ENCODE assay signal across 1 cellular context in genomic region chr22:36123673-36124630, GRCh38.
TF ChIP-seq lines count a peak whose summit lies in the region.

No MANE protein-coding gene starts in this region.

TF ChIP-seq in WTC11, 78 proteins besides CTCF, POLR2A, EP300 and RAD21 (continued from another document):
- TF ChIP-seq, protein P1, sequence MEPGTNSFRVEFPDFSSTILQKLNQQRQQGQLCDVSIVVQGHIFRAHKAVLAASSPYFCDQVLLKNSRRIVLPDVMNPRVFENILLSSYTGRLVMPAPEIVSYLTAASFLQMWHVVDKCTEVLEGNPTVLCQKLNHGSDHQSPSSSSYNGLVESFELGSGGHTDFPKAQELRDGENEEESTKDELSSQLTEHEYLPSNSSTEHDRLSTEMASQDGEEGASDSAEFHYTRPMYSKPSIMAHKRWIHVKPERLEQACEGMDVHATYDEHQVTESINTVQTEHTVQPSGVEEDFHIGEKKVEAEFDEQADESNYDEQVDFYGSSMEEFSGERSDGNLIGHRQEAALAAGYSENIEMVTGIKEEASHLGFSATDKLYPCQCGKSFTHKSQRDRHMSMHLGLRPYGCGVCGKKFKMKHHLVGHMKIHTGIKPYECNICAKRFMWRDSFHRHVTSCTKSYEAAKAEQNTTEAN (CRISPR knock-in tag; IDR thresholded peaks at IDR 0.05): no peak
- TF ChIP-seq TCF7 (CRISPR knock-in tag; IDR thresholded peaks at IDR 0.05; ENCODE audit: low read depth): no peak
- TF ChIP-seq GRHL2 (CRISPR knock-in tag; IDR thresholded peaks at IDR 0.05; ENCODE audit: insufficient replicate concordance, severe bottlenecking): no peak
- TF ChIP-seq, protein P2, sequence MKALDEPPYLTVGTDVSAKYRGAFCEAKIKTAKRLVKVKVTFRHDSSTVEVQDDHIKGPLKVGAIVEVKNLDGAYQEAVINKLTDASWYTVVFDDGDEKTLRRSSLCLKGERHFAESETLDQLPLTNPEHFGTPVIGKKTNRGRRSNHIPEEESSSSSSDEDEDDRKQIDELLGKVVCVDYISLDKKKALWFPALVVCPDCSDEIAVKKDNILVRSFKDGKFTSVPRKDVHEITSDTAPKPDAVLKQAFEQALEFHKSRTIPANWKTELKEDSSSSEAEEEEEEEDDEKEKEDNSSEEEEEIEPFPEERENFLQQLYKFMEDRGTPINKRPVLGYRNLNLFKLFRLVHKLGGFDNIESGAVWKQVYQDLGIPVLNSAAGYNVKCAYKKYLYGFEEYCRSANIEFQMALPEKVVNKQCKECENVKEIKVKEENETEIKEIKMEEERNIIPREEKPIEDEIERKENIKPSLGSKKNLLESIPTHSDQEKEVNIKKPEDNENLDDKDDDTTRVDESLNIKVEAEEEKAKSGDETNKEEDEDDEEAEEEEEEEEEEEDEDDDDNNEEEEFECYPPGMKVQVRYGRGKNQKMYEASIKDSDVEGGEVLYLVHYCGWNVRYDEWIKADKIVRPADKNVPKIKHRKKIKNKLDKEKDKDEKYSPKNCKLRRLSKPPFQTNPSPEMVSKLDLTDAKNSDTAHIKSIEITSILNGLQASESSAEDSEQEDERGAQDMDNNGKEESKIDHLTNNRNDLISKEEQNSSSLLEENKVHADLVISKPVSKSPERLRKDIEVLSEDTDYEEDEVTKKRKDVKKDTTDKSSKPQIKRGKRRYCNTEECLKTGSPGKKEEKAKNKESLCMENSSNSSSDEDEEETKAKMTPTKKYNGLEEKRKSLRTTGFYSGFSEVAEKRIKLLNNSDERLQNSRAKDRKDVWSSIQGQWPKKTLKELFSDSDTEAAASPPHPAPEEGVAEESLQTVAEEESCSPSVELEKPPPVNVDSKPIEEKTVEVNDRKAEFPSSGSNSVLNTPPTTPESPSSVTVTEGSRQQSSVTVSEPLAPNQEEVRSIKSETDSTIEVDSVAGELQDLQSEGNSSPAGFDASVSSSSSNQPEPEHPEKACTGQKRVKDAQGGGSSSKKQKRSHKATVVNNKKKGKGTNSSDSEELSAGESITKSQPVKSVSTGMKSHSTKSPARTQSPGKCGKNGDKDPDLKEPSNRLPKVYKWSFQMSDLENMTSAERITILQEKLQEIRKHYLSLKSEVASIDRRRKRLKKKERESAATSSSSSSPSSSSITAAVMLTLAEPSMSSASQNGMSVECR (CRISPR knock-in tag; IDR thresholded peaks at IDR 0.05; ENCODE audit: borderline replicate concordance): no peak
- TF ChIP-seq FOXP1 (CRISPR knock-in tag; IDR thresholded peaks at IDR 0.05; ENCODE audit: borderline replicate concordance): peak; percentile 43; the same call in 1 of the 2 replicates
- no peak for TF ChIP-seq SOX15 (CRISPR knock-in tag; IDR thresholded peaks at IDR 0.05)
- TF ChIP-seq, protein P3, sequence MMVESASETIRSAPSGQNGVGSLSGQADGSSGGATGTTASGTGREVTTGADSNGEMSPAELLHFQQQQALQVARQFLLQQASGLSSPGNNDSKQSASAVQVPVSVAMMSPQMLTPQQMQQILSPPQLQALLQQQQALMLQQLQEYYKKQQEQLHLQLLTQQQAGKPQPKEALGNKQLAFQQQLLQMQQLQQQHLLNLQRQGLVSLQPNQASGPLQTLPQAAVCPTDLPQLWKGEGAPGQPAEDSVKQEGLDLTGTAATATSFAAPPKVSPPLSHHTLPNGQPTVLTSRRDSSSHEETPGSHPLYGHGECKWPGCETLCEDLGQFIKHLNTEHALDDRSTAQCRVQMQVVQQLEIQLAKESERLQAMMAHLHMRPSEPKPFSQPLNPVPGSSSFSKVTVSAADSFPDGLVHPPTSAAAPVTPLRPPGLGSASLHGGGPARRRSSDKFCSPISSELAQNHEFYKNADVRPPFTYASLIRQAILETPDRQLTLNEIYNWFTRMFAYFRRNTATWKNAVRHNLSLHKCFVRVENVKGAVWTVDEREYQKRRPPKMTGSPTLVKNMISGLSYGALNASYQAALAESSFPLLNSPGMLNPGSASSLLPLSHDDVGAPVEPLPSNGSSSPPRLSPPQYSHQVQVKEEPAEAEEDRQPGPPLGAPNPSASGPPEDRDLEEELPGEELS (CRISPR knock-in tag; IDR thresholded peaks at IDR 0.05): no peak; the same call in 1 of the 2 replicates
- TF ChIP-seq ZNF281 (CRISPR knock-in tag; IDR thresholded peaks at IDR 0.05): peak; percentile 37; the same call in 1 of the 2 replicates
- no peak for TF ChIP-seq EMX1 (CRISPR knock-in tag; IDR thresholded peaks at IDR 0.05)
- peak; percentile 85; the same call in 1 of the 2 replicates for TF ChIP-seq CREM (CRISPR knock-in tag; IDR thresholded peaks at IDR 0.05)
- peak; percentile 52; the same call in 1 of the 2 replicates for TF ChIP-seq NFE2L1 (CRISPR knock-in tag; IDR thresholded peaks at IDR 0.05)
- no peak for TF ChIP-seq AFF4 (CRISPR knock-in tag; IDR thresholded peaks at IDR 0.05; ENCODE audit: borderline replicate concordance)
- peak; percentile 83 for TF ChIP-seq FOXK1 (CRISPR knock-in tag; IDR thresholded peaks at IDR 0.05)
- TF ChIP-seq ZNF263 (CRISPR knock-in tag; IDR thresholded peaks at IDR 0.05; ENCODE audit: low read depth): no peak
- TF ChIP-seq ERG (CRISPR knock-in tag; IDR thresholded peaks at IDR 0.05): no peak
- no peak for TF ChIP-seq ZNF396 (CRISPR knock-in tag; IDR thresholded peaks at IDR 0.05; ENCODE audit: borderline replicate concordance)
- no peak for TF ChIP-seq HMGA2 (CRISPR knock-in tag; IDR thresholded peaks at IDR 0.05)
- no peak for TF ChIP-seq ZNF232 (CRISPR knock-in tag; IDR thresholded peaks at IDR 0.05)
- no peak for TF ChIP-seq JUN (CRISPR knock-in tag; IDR thresholded peaks at IDR 0.05)
- TF ChIP-seq SP1 (CRISPR knock-in tag; conservative IDR thresholded peaks at IDR 0.05): no peak
- no peak for TF ChIP-seq ZNF416 (CRISPR knock-in tag; IDR thresholded peaks at IDR 0.05)
- TF ChIP-seq, protein P4, sequence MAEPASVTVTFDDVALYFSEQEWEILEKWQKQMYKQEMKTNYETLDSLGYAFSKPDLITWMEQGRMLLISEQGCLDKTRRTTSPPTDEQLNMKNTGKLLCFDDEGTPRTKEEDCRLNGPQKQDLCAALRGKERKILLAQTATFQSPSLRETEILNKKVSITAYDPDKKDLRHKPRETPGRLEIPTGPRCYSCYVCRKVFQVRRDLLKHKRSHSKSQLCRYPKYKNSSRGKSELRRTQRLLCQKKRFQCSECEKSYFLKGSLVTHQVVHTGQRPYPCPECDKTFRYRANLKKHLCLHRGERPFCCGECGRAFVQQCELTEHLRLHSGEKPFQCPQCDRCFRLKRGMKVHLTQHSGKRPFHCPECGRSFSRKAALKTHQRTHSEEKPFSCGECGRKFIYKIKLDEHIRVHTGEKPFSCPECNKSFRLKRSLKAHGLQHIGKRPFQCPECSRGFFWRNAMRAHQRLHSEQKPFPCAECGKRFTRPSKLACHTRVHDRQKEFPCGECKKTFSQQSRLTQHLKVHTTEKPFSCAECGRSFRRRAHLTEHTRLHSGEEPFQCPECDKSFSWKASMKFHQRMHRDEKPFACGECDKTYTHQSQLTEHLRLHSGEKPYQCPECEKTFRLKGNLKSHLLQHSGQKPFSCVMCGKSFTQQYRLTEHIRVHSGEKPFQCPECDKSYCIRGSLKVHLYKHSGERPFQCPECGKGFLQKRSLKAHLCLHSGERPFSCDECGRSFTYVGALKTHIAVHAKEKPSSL (CRISPR knock-in tag; conservative IDR thresholded peaks at IDR 0.05): no peak
